8 cellular contexts compared by ENCODE assay signal in the genomic region with DNA sequence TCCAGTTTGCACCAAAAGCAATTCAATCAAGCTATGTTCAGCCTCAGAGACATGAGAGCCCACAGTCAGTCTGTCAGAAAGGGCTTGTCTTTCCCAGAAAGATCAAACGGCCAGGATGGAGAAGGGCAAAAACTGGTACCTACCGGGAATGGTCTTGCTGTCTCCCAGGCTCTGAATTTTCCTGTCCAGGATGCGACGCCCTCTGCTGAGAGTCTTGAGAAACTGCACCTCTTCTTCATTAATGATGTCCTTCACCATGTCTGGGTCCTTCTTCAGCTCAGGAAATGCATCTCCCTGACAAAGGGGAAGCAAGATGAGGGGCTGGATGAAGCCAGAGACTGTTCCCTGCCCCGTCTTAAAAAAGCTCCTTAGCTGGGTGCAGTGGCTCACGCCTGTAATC. TPM values are rescaled to one million over a fixed set of nuclear protein-coding genes. Genes with fewer than 3 reads are reported as not detected.
DNase-seq lines count a peak whose midpoint lies in the region; ATAC-seq, FAIRE-seq and TF ChIP-seq lines count a peak whose summit lies in the region.

No MANE protein-coding gene starts in this region.

- no peak overlapping the region for H2BK15ac ChIP-seq in mesenchymal stem cell (ENCODE audit: low read depth, poor library complexity, severe bottlenecking)

- no peak overlapping the region for H3K18ac ChIP-seq in mesenchymal stem cell (ENCODE audit: low read depth in 1 of 2, low read length in 2 of 2)

- H3K9ac ChIP-seq in DND-41 (ENCODE audit: low read depth, low read length) = no peak overlapping the region
- H3K9ac ChIP-seq in mammary epithelial cell (ENCODE audit: insufficient read depth, low read length) = no peak overlapping the region
- H3K9ac ChIP-seq in mesenchymal stem cell (ENCODE audit: low read length) = no peak overlapping the region

- TF ChIP-seq POLR2A in GM12892 (IDR thresholded peaks at IDR 0.05; ENCODE audit: low read depth, low read length) = no peak

- ATAC-seq in DND-41 (ENCODE audit: insufficient read depth, low read depth) (peak; percentile 66), HG02642 (IDR thresholded peaks at IDR 0.05; ENCODE audit: poor library complexity, unreplicated experiment) (no peak)

- no peak overlapping the region for H3K23ac ChIP-seq in mesenchymal stem cell (ENCODE audit: low read length in 2 of 2)

- intact Hi-C loops in mammary epithelial cell (cut with micrococcal nuclease) = loop anchor here (10.0 kb wide), 1 partner anchor 267 kb away; no protein-coding TSS in a partner anchor

- no peak overlapping the region for H2AFZ ChIP-seq in DND-41 (ENCODE audit: low read depth, low read length)
- H2AFZ ChIP-seq in mammary epithelial cell (ENCODE audit: low read depth, low read length) = no peak overlapping the region
- no peak overlapping the region for H2AFZ ChIP-seq in mesenchymal stem cell (ENCODE audit: low read depth, low read length)

- H4K20me1 ChIP-seq in DND-41 (ENCODE audit: insufficient read depth, low read length) (peaks cover 15% of the 10 kb centered on the region; the same call in 1 of the 2 replicates), mammary epithelial cell (ENCODE audit: insufficient read depth, low read length) (no peaks in the 10 kb centered on the region)

- BruUV-seq in mammary epithelial cell (replicated peaks; lab: Mats Ljungman, UMichigan) = no TSS peak

- WGBS in mammary epithelial cell (ENCODE audit: low coverage, missing lambda C conversion rate) = 41% methylated on average over 5 of the region's 6 CpGs
- WGBS in mesenchymal stem cell = 64% methylated on average over 6 of the region's 6 CpGs

- H3K4me2 ChIP-seq in DND-41 (ENCODE audit: insufficient read depth, low read length) (no peak overlapping the region), mammary epithelial cell (ENCODE audit: insufficient read depth, low read depth, low read length) (no peak overlapping the region), mesenchymal stem cell (ENCODE audit: low read length, poor library complexity, severe bottlenecking) (no peak overlapping the region)

- H3K79me2 ChIP-seq in DND-41 (ENCODE audit: insufficient read depth, low read length) = peaks cover 21% of the 10 kb centered on the region; the same call in 1 of the 2 replicates
- H3K79me2 ChIP-seq in mammary epithelial cell (ENCODE audit: insufficient read depth, low read length) = peaks cover 6% of the 10 kb centered on the region

- H3K36me3 ChIP-seq in DND-41 (ENCODE audit: insufficient read depth, low read length) = peaks cover 94% of the 10 kb centered on the region
- peaks cover 52% of the 10 kb centered on the region for H3K36me3 ChIP-seq in mammary epithelial cell (ENCODE audit: insufficient read depth, low read length)
- peaks cover 82 to 90% of the 10 kb centered on the region in 2 experiments for H3K36me3 ChIP-seq in mesenchymal stem cell (ENCODE audit: control insufficient read depth in 1 of 2, insufficient read depth in 2 of 2, low read depth in 1 of 2, low read length in 2 of 2)

- H4K8ac ChIP-seq in mesenchymal stem cell (ENCODE audit: low read length) = no peak overlapping the region

- H3K27ac ChIP-seq in DND-41 (ENCODE audit: low read length) (no peak overlapping the region), mammary epithelial cell (ENCODE audit: insufficient read depth, low read depth, low read length) (no peak overlapping the region), mesenchymal stem cell (ENCODE audit: low read length, poor library complexity, severe bottlenecking) (no peak overlapping the region)

- dilution Hi-C loops in mammary epithelial cell (cut with HindIII; ENCODE audit: low sequenced_read_pairs) = no loop called here

- no peak overlapping the region for H2BK120ac ChIP-seq in mesenchymal stem cell (ENCODE audit: low read depth, low read length)

- no peak overlapping the region for H4K91ac ChIP-seq in mesenchymal stem cell (ENCODE audit: low read length)

- in situ Hi-C loops in ACHN (cut with HindIII; ENCODE audit: low pct_ligation_motif_present, low pct_unique_long_range_greater_than_20kb, low sequenced_read_pairs) = no loop called here
- in situ Hi-C loops in mammary epithelial cell (cut with MboI; ENCODE audit: low sequenced_read_pairs in 2 of 2) = loop anchor here in 1 of 2 donors (10.0 kb wide), 1 partner anchor 277 kb away; no protein-coding TSS in a partner anchor

- TF ChIP-seq CTCF in DND-41 (IDR thresholded peaks at IDR 0.05; ENCODE audit: borderline replicate concordance, extremely low read depth, low read length, poor library complexity, severe bottlenecking) (peak; percentile 76), mammary epithelial cell (conservative IDR thresholded peaks at IDR 0.05 in 1 of 2, IDR thresholded peaks at IDR 0.05 in 1 of 2; ENCODE audit: extremely low read depth in 1 of 2, insufficient read depth in 1 of 2, low read depth in 1 of 2, low read length in 2 of 2) (peak; percentile 56 to 59)

- no peak overlapping the region for H3K4ac ChIP-seq in mesenchymal stem cell (ENCODE audit: low read depth in 1 of 2, low read length in 2 of 2)

- H2BK5ac ChIP-seq in mesenchymal stem cell (ENCODE audit: low read depth, low read length, poor library complexity, severe bottlenecking) = no peak overlapping the region

- CTCF ChIA-PET in mammary epithelial cell (lab: Charles Lee; ENCODE audit: low non-redundant PET) = interaction anchor here (0.6 kb wide), 3 partner anchors 11 to 912 kb away, joined by 3 to 10 read pairs (median 3); no protein-coding TSS in a partner anchor

- H3K4me1 ChIP-seq in DND-41 (ENCODE audit: insufficient read depth, low read length) (no peaks in the 10 kb centered on the region), mammary epithelial cell (ENCODE audit: insufficient read depth, low read length) (peaks cover 5% of the 10 kb centered on the region), mesenchymal stem cell (ENCODE audit: control insufficient read depth, insufficient read depth, low read depth, low read length) (no peaks in the 10 kb centered on the region)

- H3K4me3 ChIP-seq in DND-41 (ENCODE audit: low read depth in 1 of 2, low read length in 2 of 2) (no peak overlapping the region), mammary epithelial cell (replicated peaks in 1 of 3; ENCODE audit: insufficient read depth in 1 of 3, low read depth in 2 of 3, low read length in 3 of 3) (no peak overlapping the region), mesenchymal stem cell (ENCODE audit: insufficient read depth in 1 of 2, low read depth in 1 of 2, low read length in 2 of 2) (no peak overlapping the region)

- H3K14ac ChIP-seq in mesenchymal stem cell (ENCODE audit: low read length in 2 of 2) = no peak overlapping the region

- H3K9me3 ChIP-seq in DND-41 (ENCODE audit: insufficient read depth, low read length, severe bottlenecking) (no peaks in the 10 kb centered on the region), mammary epithelial cell (replicated peaks; ENCODE audit: insufficient read depth, low read length) (no peaks in the 10 kb centered on the region), mesenchymal stem cell (ENCODE audit: control insufficient read depth, low read length) (no peaks in the 10 kb centered on the region)

- peaks cover 18% of the 10 kb centered on the region for H3K79me1 ChIP-seq in mesenchymal stem cell (replicated peaks; ENCODE audit: low read length, poor library complexity, severe bottlenecking)

- DNase-seq in ACHN (peak; percentile 66), DND-41 (peak; percentile 43), NCI-H2171 treated with DMSO at 0.1 percent for 48 hours (lab: John Stamatoyannopoulos, UW) (peak; percentile 37), mammary epithelial cell (peak; percentile 21), mesenchymal stem cell (peak; percentile 56), C1 segment of cervical spinal cord (lab: John Stamatoyannopoulos, UW) (no peak), GM12892 (ENCODE audit: insufficient read length) (no peak)

- no peak overlapping the region for H2AK5ac ChIP-seq in mesenchymal stem cell (ENCODE audit: low read length, severe bottlenecking)

- no peak overlapping the region for H2BK12ac ChIP-seq in mesenchymal stem cell (ENCODE audit: low read length in 2 of 2)

- FAIRE-seq in GM12892 (lab: Jason Lieb, UNC) = no peak

- H3K27me3 ChIP-seq in DND-41 (ENCODE audit: insufficient read depth, low read length, poor library complexity) (no peaks in the 10 kb centered on the region), mammary epithelial cell (ENCODE audit: insufficient read depth, low read length) (no peaks in the 10 kb centered on the region), mesenchymal stem cell (ENCODE audit: control insufficient read depth in 1 of 2, insufficient read depth in 1 of 2, low read length in 2 of 2) (no peaks in the 10 kb centered on the region)

RNA-seq across cellular contexts. Expression of a gene that starts 15.8 kb away (rescaled TPM):
- 10 to 100 TPM; 33.7 to 38.2 TPM for total RNA-seq in mammary epithelial cell
- polyA plus RNA-seq in mammary epithelial cell = 7.0 TPM
- 18.7 TPM for polyA minus RNA-seq in mammary epithelial cell
- 13.9 TPM for polyA plus RNA-seq in mesenchymal stem cell (2013, experiment 1 of 2)
- 13.5 TPM for polyA plus RNA-seq in mesenchymal stem cell (2013, experiment 2 of 2)
- polyA plus RNA-seq in GM12892 (2012; ENCODE audit: missing spikeins) = 7.1 TPM

RNA-seq across cellular contexts. Expression of a gene that starts 21.8 kb away (rescaled TPM):
- 100 to 1,000 TPM; 191 to 198 TPM for total RNA-seq in mammary epithelial cell
- 94.5 TPM for polyA plus RNA-seq in mammary epithelial cell
- polyA minus RNA-seq in mammary epithelial cell = 170 TPM
- 59.5 TPM for polyA plus RNA-seq in mesenchymal stem cell (2013, experiment 1 of 2)
- polyA plus RNA-seq in mesenchymal stem cell (2013, experiment 2 of 2) = 57.0 TPM
- polyA plus RNA-seq in GM12892 (2012; ENCODE audit: missing spikeins) = 63.3 TPM

RNA-seq across cellular contexts. Expression of a gene that starts 31.5 kb away (rescaled TPM):
- total RNA-seq in mammary epithelial cell = 10 to 100 TPM; 25.3 to 27.3 TPM
- polyA plus RNA-seq in mammary epithelial cell = 29.2 TPM
- 22.7 TPM for polyA minus RNA-seq in mammary epithelial cell
- polyA plus RNA-seq in mesenchymal stem cell (2013, experiment 1 of 2) = 39.0 TPM
- polyA plus RNA-seq in mesenchymal stem cell (2013, experiment 2 of 2) = 38.4 TPM
- polyA plus RNA-seq in GM12892 (2012; ENCODE audit: missing spikeins) = 27.0 TPM

Comparison
In these comparisons a context has a peak if more than half of its experiments do, and no peak if none do; other contexts are left out.
1. DNase-seq: peak in ACHN (single experiment), DND-41 (single experiment), NCI-H2171 treated with DMSO at 0.1 percent for 48 hours (single experiment), mammary epithelial cell (single experiment) and mesenchymal stem cell (single experiment); none in C1 segment of cervical spinal cord (0 of 14) and GM12892 (single experiment).